ENCODE assay signal across 2 cellular contexts in the genomic region with DNA sequence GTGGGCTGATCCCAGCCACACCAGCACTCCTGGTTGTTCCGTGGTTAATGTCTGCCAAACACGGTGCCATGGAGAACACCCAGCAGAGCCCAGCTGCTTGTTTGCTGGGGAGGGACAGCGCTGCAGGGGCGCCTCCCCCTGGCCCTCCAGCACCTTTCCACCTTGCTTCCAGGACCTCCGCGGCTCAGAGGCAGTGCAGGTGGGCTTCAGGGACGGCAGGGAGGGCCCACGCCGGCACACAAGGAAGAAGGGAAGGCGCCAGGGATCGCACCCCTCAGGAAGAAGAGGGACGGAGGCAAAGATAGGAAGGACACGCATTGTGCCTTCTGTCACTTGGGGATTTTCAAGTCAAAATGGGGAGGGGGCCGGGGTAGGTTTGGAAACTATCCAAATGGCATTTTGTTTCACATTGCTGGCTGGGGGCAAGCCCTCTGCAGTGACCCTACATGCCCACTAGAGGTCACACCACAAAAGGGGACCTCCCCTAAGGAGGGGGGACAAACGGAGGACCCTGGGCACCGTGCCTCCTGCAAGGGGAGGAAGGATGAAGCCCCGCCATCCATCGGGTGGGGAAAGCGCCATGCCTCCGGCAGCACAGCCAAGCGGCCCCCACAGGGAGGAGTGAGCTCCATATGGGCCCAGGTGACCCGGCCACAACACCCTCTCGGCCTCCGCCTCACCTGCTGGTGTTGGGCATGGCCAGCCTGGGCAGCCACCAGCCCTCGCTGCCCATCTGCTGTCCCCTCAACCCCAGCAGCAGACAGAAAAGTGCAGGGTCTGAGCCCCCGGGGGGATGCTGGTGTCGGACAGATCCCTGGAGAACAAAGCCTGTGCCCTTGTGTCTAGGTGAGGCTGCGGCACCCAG.
TF ChIP-seq lines count a peak whose summit lies in the region.

No MANE protein-coding gene starts in this region.

TF ChIP-seq in GM23338, 12 proteins besides CTCF, POLR2A, EP300 and RAD21 (continued from another document and continues in another):
- TF ChIP-seq, protein P1, sequence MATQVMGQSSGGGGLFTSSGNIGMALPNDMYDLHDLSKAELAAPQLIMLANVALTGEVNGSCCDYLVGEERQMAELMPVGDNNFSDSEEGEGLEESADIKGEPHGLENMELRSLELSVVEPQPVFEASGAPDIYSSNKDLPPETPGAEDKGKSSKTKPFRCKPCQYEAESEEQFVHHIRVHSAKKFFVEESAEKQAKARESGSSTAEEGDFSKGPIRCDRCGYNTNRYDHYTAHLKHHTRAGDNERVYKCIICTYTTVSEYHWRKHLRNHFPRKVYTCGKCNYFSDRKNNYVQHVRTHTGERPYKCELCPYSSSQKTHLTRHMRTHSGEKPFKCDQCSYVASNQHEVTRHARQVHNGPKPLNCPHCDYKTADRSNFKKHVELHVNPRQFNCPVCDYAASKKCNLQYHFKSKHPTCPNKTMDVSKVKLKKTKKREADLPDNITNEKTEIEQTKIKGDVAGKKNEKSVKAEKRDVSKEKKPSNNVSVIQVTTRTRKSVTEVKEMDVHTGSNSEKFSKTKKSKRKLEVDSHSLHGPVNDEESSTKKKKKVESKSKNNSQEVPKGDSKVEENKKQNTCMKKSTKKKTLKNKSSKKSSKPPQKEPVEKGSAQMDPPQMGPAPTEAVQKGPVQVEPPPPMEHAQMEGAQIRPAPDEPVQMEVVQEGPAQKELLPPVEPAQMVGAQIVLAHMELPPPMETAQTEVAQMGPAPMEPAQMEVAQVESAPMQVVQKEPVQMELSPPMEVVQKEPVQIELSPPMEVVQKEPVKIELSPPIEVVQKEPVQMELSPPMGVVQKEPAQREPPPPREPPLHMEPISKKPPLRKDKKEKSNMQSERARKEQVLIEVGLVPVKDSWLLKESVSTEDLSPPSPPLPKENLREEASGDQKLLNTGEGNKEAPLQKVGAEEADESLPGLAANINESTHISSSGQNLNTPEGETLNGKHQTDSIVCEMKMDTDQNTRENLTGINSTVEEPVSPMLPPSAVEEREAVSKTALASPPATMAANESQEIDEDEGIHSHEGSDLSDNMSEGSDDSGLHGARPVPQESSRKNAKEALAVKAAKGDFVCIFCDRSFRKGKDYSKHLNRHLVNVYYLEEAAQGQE (IDR thresholded peaks at IDR 0.05; ENCODE audit: unreplicated experiment): no peak
- TF ChIP-seq STAT1 (IDR thresholded peaks at IDR 0.05; ENCODE audit: unreplicated experiment) (no peak), NANOG (IDR thresholded peaks at IDR 0.05; ENCODE audit: borderline replicate concordance) (no peak), POLR2AphosphoS5 (IDR thresholded peaks at IDR 0.05; ENCODE audit: low read depth) (no peak), ZNF331 (CRISPR knock-in tag; IDR thresholded peaks at IDR 0.05; ENCODE audit: low read depth) (no peak), EZH2 (IDR thresholded peaks at IDR 0.05; ENCODE audit: low read depth, unreplicated experiment) (no peak), EZH2phosphoT487 (IDR thresholded peaks at IDR 0.05; ENCODE audit: unreplicated experiment) (no peak)
- TF ChIP-seq, protein P2, sequence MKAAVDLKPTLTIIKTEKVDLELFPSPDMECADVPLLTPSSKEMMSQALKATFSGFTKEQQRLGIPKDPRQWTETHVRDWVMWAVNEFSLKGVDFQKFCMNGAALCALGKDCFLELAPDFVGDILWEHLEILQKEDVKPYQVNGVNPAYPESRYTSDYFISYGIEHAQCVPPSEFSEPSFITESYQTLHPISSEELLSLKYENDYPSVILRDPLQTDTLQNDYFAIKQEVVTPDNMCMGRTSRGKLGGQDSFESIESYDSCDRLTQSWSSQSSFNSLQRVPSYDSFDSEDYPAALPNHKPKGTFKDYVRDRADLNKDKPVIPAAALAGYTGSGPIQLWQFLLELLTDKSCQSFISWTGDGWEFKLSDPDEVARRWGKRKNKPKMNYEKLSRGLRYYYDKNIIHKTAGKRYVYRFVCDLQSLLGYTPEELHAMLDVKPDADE (IDR thresholded peaks at IDR 0.05): no peak

TF ChIP-seq in liver, 16 proteins besides CTCF, POLR2A, EP300 and RAD21 (continued from another document):
- TF ChIP-seq ZBTB33 (IDR thresholded peaks at IDR 0.05) (no peak), ATF3 (IDR thresholded peaks at IDR 0.05) (no peak), NR2F2 (IDR thresholded peaks at IDR 0.05) (no peak), YY1 (IDR thresholded peaks at IDR 0.05) (no peak), HNF4A (conservative IDR thresholded peaks at IDR 0.05) (no peak), TAF1 (conservative IDR thresholded peaks at IDR 0.05) (no peak), SP1 (IDR thresholded peaks at IDR 0.05) (no peak), HNF4G (IDR thresholded peaks at IDR 0.05) (no peak), JUND (IDR thresholded peaks at IDR 0.05) (no peak), RXRA (IDR thresholded peaks at IDR 0.05) (no peak)
- TF ChIP-seq, protein P3, sequence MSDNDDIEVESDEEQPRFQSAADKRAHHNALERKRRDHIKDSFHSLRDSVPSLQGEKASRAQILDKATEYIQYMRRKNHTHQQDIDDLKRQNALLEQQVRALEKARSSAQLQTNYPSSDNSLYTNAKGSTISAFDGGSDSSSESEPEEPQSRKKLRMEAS (IDR thresholded peaks at IDR 0.05): no peak
